In genomic region chr10:86586516-86586915, GRCh38 we compare ENCODE assay signal across 17 cellular contexts.
"Had no signal": no experiment of that assay in that cellular context is flagged by ENCODE, and none has a peak within 500 bp of the region (broad histone marks: within the 10 kb centered on the region; RNA-seq: fewer than 3 reads in every experiment).

No MANE protein-coding gene starts in this region.

- ATAC-seq: activated CD8-positive, alpha-beta memory T cell treated with anti-CD3 and anti-CD28 coated beads, Interleukin-2, amount 10 ng/mL, durations not matched to agents 7 days and 5 days; effector memory CD8-positive, alpha-beta T cell; gastroesophageal sphincter; T-helper 17 cell had no signal

- H3K36me3 Mint-ChIP-seq: activated CD8-positive, alpha-beta memory T cell treated with anti-CD3 and anti-CD28 coated beads, Interleukin-2, amount 10 ng/mL, durations not matched to agents 7 days and 5 days; activated naive CD4-positive, alpha-beta T cell treated with anti-CD3 and anti-CD28 coated beads, Interleukin-2, amount 10 ng/mL, durations not matched to agents 7 days and 5 days; mesothelial cell of epicardium had no signal

- H3K9me3 Mint-ChIP-seq: activated naive CD4-positive, alpha-beta T cell treated with anti-CD3 and anti-CD28 coated beads, Interleukin-2, amount 10 ng/mL, durations not matched to agents 7 days and 5 days; activated T-cell treated with anti-CD3 and anti-CD28 coated beads, Interleukin-2, amount 50 U/mL, for 24 hours; effector memory CD8-positive, alpha-beta T cell; mesothelial cell of epicardium had no signal

- DNase-seq: activated CD4-positive, alpha-beta T cell treated with anti-CD3 and anti-CD28 coated beads, Interleukin-2, amount 50 U/mL, for 48 hours; activated CD8-positive, alpha-beta memory T cell treated with anti-CD3 and anti-CD28 coated beads, Interleukin-2, amount 10 ng/mL, durations not matched to agents 7 days and 5 days; activated naive CD4-positive, alpha-beta T cell treated with anti-CD3 and anti-CD28 coated beads, Interleukin-2, amount 10 ng/mL, durations not matched to agents 7 days and 5 days; activated T-cell treated with anti-CD3 and anti-CD28 coated beads, Interleukin-2, amount 50 U/mL, for 24 hours; effector memory CD8-positive, alpha-beta T cell; erythroblast; kidney glomerular epithelial cell; retina; stimulated activated CD4-positive, alpha-beta T cell treated with anti-CD3 and anti-CD28 coated beads, Interleukin-12 subunit alpha, Interleukin-12 subunit beta, amount 100 ng/mL, for 4 hours; stimulated activated CD4-positive, alpha-beta T cell treated with anti-CD3 and anti-CD28 coated beads, Interleukin-2, amount 100 ng/mL, for 24 hours; stomach; T-helper 17 cell; tibial artery; WERI-Rb-1 had no signal

- H3K27me3 ChIP-seq: gastroesophageal sphincter, stomach, tibial artery had no signal

- H3K27me3 Mint-ChIP-seq: activated CD8-positive, alpha-beta memory T cell treated with anti-CD3 and anti-CD28 coated beads, Interleukin-2, amount 10 ng/mL, durations not matched to agents 7 days and 5 days; activated T-cell treated with anti-CD3 and anti-CD28 coated beads, Interleukin-2, amount 50 U/mL, for 24 hours; T-helper 17 cell had no signal

- H3K9me3 ChIP-seq: gastroesophageal sphincter, stomach, tibial artery had no signal

- H3K4me3 Mint-ChIP-seq: activated CD8-positive, alpha-beta memory T cell treated with anti-CD3 and anti-CD28 coated beads, Interleukin-2, amount 10 ng/mL, durations not matched to agents 7 days and 5 days; activated naive CD4-positive, alpha-beta T cell treated with anti-CD3 and anti-CD28 coated beads, Interleukin-2, amount 10 ng/mL, durations not matched to agents 7 days and 5 days; activated T-cell treated with anti-CD3 and anti-CD28 coated beads, Interleukin-2, amount 50 U/mL, for 24 hours; effector memory CD8-positive, alpha-beta T cell; mesothelial cell of epicardium; T-helper 17 cell had no signal

- H3K27ac ChIP-seq: gastroesophageal sphincter, stomach, tibial artery, WERI-Rb-1 had no signal

- H3K4me1 Mint-ChIP-seq: T-helper 17 cell had no signal

- H3K27ac Mint-ChIP-seq: activated CD8-positive, alpha-beta memory T cell treated with anti-CD3 and anti-CD28 coated beads, Interleukin-2, amount 10 ng/mL, durations not matched to agents 7 days and 5 days; activated naive CD4-positive, alpha-beta T cell treated with anti-CD3 and anti-CD28 coated beads, Interleukin-2, amount 10 ng/mL, durations not matched to agents 7 days and 5 days; activated T-cell treated with anti-CD3 and anti-CD28 coated beads, Interleukin-2, amount 50 U/mL, for 24 hours; effector memory CD8-positive, alpha-beta T cell; mesothelial cell of epicardium; T-helper 17 cell had no signal

- FAIRE-seq: urothelium cell line had no signal
